ENCODE assay signal across 8 cellular contexts in the genomic region with DNA sequence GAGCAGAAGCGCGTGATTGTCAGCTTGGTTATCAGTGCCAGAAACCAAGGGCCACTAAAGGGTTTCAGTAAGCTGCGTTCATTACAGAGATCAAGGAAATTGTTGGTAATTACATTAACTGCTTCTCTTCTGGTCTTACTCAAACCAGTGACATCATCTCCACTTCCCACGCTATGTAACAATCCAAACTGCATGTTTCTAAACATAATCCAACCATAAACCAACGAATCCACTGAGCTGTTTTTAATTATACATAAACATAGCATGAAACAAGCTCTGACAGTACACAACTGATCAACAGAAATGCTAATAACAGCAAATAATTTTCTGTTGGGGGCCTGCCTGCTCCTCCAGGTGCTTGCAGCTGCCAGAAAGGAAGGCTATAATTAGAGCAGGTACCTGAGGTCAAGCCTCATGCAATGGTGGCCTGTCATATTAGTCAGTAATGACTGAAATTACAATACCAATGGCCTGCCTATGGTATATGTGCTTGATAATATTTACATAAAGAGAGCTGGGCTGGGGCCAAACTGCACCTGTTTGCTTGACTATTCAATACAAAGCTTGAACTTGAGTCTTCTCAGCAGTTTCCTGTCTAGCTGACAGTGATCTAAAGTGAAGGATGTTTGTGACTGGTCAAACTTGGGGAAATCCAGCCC. TPM values are rescaled to one million over a fixed set of nuclear protein-coding genes. Genes with fewer than 3 reads are reported as not detected.
A peak's percentile ranks its signal among the peaks of the same experiment; 100 is the strongest.
DNase-seq lines count a peak whose midpoint lies in the region; ATAC-seq and TF ChIP-seq lines count a peak whose summit lies in the region.

No MANE protein-coding gene starts in this region.

- H3K4me3 Mint-ChIP-seq in CD4-positive, alpha-beta memory T cell, result peak overlapping the region; percentile 83 to 96 (median 89)
- H3K4me3 Mint-ChIP-seq in activated T-helper 17 cell treated with anti-CD3 and anti-CD28 coated beads, Interleukin-2, amount 50 U/mL, for 72 hours, result peak overlapping the region; percentile 79

- intact Hi-C loops in CD4-positive, alpha-beta memory T cell (cut with micrococcal nuclease), result loop anchor here (1.0 to 5.0 kb wide), 4 partner anchors 8 to 100 kb away; a partner anchor contains a TSS
- intact Hi-C loops in gastrocnemius medialis (cut with DNase I; ENCODE audit: low total_unique reads), result loop anchor here (1.0 to 5.0 kb wide), 3 partner anchors 39 to 409 kb away; a partner anchor contains a TSS

- peaks cover 73% of the 10 kb centered on the region for H3K4me1 ChIP-seq in CD4-positive, alpha-beta memory T cell (ENCODE audit: insufficient read depth, low read length)
- H3K4me1 ChIP-seq in gastrocnemius medialis, result peaks cover 59 to 62% of the 10 kb centered on the region in 2 donors

- H3K4me1 Mint-ChIP-seq in CD4-positive, alpha-beta memory T cell, result peaks cover 34 to 65% (median 50%) of the 10 kb centered on the region in 4 donors
- peaks cover 36% of the 10 kb centered on the region for H3K4me1 Mint-ChIP-seq in activated T-helper 17 cell treated with anti-CD3 and anti-CD28 coated beads, Interleukin-2, amount 50 U/mL, for 72 hours

- no peaks in the 10 kb centered on the region for H3K9me3 Mint-ChIP-seq in CD4-positive, alpha-beta memory T cell
- no peaks in the 10 kb centered on the region for H3K9me3 Mint-ChIP-seq in activated T-helper 17 cell treated with anti-CD3 and anti-CD28 coated beads, Interleukin-2, amount 50 U/mL, for 72 hours

- no peak for TF ChIP-seq POLR2A in gastrocnemius medialis (IDR thresholded peaks at IDR 0.05)

- no peaks in the 10 kb centered on the region for H3K27me3 Mint-ChIP-seq in CD4-positive, alpha-beta memory T cell
- no peaks in the 10 kb centered on the region for H3K27me3 Mint-ChIP-seq in activated T-helper 17 cell treated with anti-CD3 and anti-CD28 coated beads, Interleukin-2, amount 50 U/mL, for 72 hours

- no peaks in the 10 kb centered on the region for H3K36me3 ChIP-seq in CD4-positive, alpha-beta memory T cell (ENCODE audit: insufficient read depth, low read length)
- H3K36me3 ChIP-seq in gastrocnemius medialis, result no peaks in the 10 kb centered on the region

- POLR2A ChIA-PET in CD4-positive, alpha-beta memory T cell (lab: Charles Lee; ENCODE audit: partially characterized antibody), result interaction anchor here (0.5 to 7.5 kb wide), 15 partner anchors 10 to 461 kb away, joined by 3 to 133 read pairs (median 5); a partner anchor contains a TSS

- no peaks in the 10 kb centered on the region for H3K27me3 ChIP-seq in CD4-positive, alpha-beta memory T cell (ENCODE audit: insufficient read depth, low read length)
- no peaks in the 10 kb centered on the region for H3K27me3 ChIP-seq in gastrocnemius medialis

- H3K27ac Mint-ChIP-seq in CD4-positive, alpha-beta memory T cell, result peak overlapping the region; percentile 90 to 98 (median 94)
- peak overlapping the region; percentile 83 for H3K27ac Mint-ChIP-seq in activated T-helper 17 cell treated with anti-CD3 and anti-CD28 coated beads, Interleukin-2, amount 50 U/mL, for 72 hours

- peak overlapping the region; percentile 34 to 37 for H3K4me3 ChIP-seq in CD4-positive, alpha-beta memory T cell (ENCODE audit: low read length in 2 of 2)
- H3K4me3 ChIP-seq in gastrocnemius medialis, result peak overlapping the region; percentile 51 to 60 (median 58)

- peaks cover 9 to 15% of the 10 kb centered on the region in 2 donors for H3K36me3 Mint-ChIP-seq in CD4-positive, alpha-beta memory T cell
- H3K36me3 Mint-ChIP-seq in activated T-helper 17 cell treated with anti-CD3 and anti-CD28 coated beads, Interleukin-2, amount 50 U/mL, for 72 hours (ENCODE audit: low read depth), result peaks cover 31% of the 10 kb centered on the region

- in situ Hi-C loops in gastrocnemius medialis (cut with MboI; ENCODE audit: low sequenced_read_pairs in 4 of 4), result no loop called here

- TF ChIP-seq CTCF in gastrocnemius medialis (IDR thresholded peaks at IDR 0.05 in 4 of 5, conservative IDR thresholded peaks at IDR 0.05 in 1 of 5), result no peak

- ATAC-seq in GM19023 (IDR thresholded peaks at IDR 0.05; ENCODE audit: unreplicated experiment), result peak; percentile 94
- peak; percentile 89 for ATAC-seq in HG03066 (IDR thresholded peaks at IDR 0.05; ENCODE audit: low read depth, unreplicated experiment)
- peak; percentile 91 for ATAC-seq in activated T-helper 17 cell treated with anti-CD3 and anti-CD28 coated beads, Interleukin-2, amount 50 U/mL, for 72 hours (replicated peaks)
- peak; percentile 73 to 82 for ATAC-seq in gastrocnemius medialis

- no peaks in the 10 kb centered on the region for H3K9me3 ChIP-seq in CD4-positive, alpha-beta memory T cell (ENCODE audit: control insufficient read depth in 1 of 2, low read length in 2 of 2)
- H3K9me3 ChIP-seq in gastrocnemius medialis, result no peaks in the 10 kb centered on the region

- peak overlapping the region; percentile 67 for H3K27ac ChIP-seq in CD4-positive, alpha-beta memory T cell (ENCODE audit: low read depth, low read length)
- H3K27ac ChIP-seq in gastrocnemius medialis, result peak overlapping the region; percentile 92 to 97 (median 94)

- peak; percentile 26 to 72 (median 33) for DNase-seq in CD4-positive, alpha-beta memory T cell
- DNase-seq in NCI-H345 treated with DMSO at 0.1 percent for 48 hours (lab: John Stamatoyannopoulos, UW; ENCODE audit: unreplicated experiment) (peak; percentile 52), globus pallidus (ENCODE audit: low spot score) (peak; percentile 40), gastrocnemius medialis (peak; percentile 50 to 63), islet precursor cell (no peak)

- CTCF ChIA-PET in CD4-positive, alpha-beta memory T cell (lab: Charles Lee; ENCODE audit: partially characterized antibody), result interaction anchor here (0.6 to 2.6 kb wide), 16 partner anchors 10 to 1672 kb away, joined by 3 to 22 read pairs (median 4); a partner anchor contains a TSS

RNA-seq across cellular contexts. Expression of a gene that starts 40.1 kb away (rescaled TPM):
- 10 to 100 TPM; 68.6 to 70.7 TPM for total RNA-seq in CD4-positive, alpha-beta memory T cell
- polyA plus RNA-seq in CD4-positive, alpha-beta memory T cell, result 10 to 100 TPM; 14.8 to 15.1 TPM
- 10 to 100 TPM; 58.2 to 65.8 TPM for total RNA-seq in activated T-helper 17 cell treated with anti-CD3 and anti-CD28 coated beads, Interleukin-2, amount 50 U/mL, for 72 hours
- total RNA-seq in gastrocnemius medialis, result 100 to 1,000 TPM; 136 to 252 (median 169) TPM
